In the genomic region with DNA sequence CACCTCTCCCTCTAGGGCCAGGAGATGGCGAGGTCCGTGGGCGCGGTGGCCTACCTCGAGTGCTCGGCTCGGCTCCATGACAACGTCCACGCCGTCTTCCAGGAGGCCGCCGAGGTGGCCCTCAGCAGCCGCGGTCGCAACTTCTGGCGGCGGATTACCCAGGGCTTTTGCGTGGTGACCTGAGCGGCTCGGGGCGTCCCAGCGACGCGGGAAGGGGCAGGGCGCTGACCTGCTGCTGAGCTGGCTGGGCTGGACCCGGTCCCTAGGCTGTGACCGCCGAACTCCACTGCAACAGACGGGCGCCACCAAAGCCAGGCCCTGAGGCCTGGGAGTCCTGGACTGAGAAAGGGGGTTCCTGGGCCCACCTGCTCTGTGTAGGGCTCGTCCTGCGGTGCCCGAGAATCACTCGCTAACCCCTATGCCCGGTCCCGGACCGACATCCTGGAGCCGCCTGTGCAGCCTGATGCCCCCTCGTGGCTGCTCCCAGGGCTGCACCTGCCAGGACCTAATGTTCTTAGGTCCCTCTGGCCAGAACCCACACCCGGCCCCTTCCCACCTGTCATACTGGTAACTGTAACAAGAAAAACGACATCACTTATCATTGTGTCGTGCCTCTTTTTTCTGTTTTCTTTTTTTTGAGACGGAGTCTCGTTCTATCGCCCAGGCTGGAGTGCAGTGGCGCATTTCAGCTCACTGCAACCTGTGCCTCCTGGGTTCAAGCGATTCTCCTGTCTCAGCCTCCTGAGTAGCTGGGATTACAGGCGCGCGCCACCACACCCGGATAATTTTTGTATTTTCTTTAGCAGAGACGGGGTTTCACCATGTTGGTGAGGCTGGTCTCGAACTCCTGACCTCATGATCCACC, we compare ENCODE assay signal across 8 cellular contexts. TPM values are rescaled to one million over a fixed set of nuclear protein-coding genes. Genes with fewer than 3 reads are reported as not detected.
DNase-seq lines count a peak whose midpoint lies in the region; ATAC-seq, FAIRE-seq and TF ChIP-seq lines count a peak whose summit lies in the region.

No MANE protein-coding gene starts in this region.

- H3K4me3 Mint-ChIP-seq in osteocyte (ENCODE audit: unreplicated experiment) = no peak overlapping the region

- no peaks in the 10 kb centered on the region for H3K36me3 Mint-ChIP-seq in osteocyte (ENCODE audit: unreplicated experiment)

- H3K9me3 Mint-ChIP-seq in osteocyte (ENCODE audit: unreplicated experiment) = no peaks in the 10 kb centered on the region

- TF ChIP-seq CTCF in osteocyte (IDR thresholded peaks at IDR 0.05) = peak; percentile 76
- peak; percentile 86 for TF ChIP-seq CTCF in thoracic aorta (IDR thresholded peaks at IDR 0.05)

- no peaks in the 10 kb centered on the region for H3K4me1 ChIP-seq in thoracic aorta (ENCODE audit: control insufficient read depth in 1 of 2, low read depth in 2 of 2)

- H3K4me3 ChIP-seq in thoracic aorta = peak overlapping the region; percentile 9

- no peak overlapping the region for H3K27ac ChIP-seq in thoracic aorta

- no peaks in the 10 kb centered on the region for H3K27me3 ChIP-seq in thoracic aorta (replicated peaks; ENCODE audit: insufficient read depth)

- no peak overlapping the region for H3K27ac Mint-ChIP-seq in osteocyte (ENCODE audit: unreplicated experiment)

- no peak for FAIRE-seq in RCC 7860 (lab: Jason Lieb, UNC)

- peak; percentile 24 for DNase-seq in NCI-H345 (lab: John Stamatoyannopoulos, UW)
- no peak for DNase-seq in NCI-H345 treated with DMSO at 0.1 percent for 48 hours (lab: John Stamatoyannopoulos, UW; ENCODE audit: unreplicated experiment)
- peak; percentile 16 for DNase-seq in RCC 7860 (ENCODE audit: low spot score)
- DNase-seq in activated effector memory CD4-positive, alpha-beta T cell treated with Interleukin-2 at 50 U/mL for 16 hours = peak; percentile 53
- DNase-seq in foreskin melanocyte = peak; percentile 22
- DNase-seq in osteocyte (ENCODE audit: extremely low spot score, unreplicated experiment) = no peak
- DNase-seq in thoracic aorta (ENCODE audit: low spot score) = no peak

- ATAC-seq in thoracic aorta (ENCODE audit: insufficient number of reproducible peaks, low FRiP score, low read depth) = peak; percentile 31
- no peak for ATAC-seq in GM18520 (IDR thresholded peaks at IDR 0.05; ENCODE audit: unreplicated experiment)

- no peaks in the 10 kb centered on the region for H3K36me3 ChIP-seq in thoracic aorta

- H3K27me3 Mint-ChIP-seq in osteocyte (ENCODE audit: unreplicated experiment) = no peaks in the 10 kb centered on the region

- H3K9me3 ChIP-seq in thoracic aorta = no peaks in the 10 kb centered on the region

- H3K4me1 Mint-ChIP-seq in osteocyte (ENCODE audit: unreplicated experiment) = no peaks in the 10 kb centered on the region

RNA-seq across cellular contexts. Expression of a gene that starts 15.0 kb away (rescaled TPM):
- total RNA-seq in osteocyte = 9.3 and 9.4 TPM in 2 replicates
- total RNA-seq in thoracic aorta = 10 to 100 TPM; 31.9 to 51.3 TPM

RNA-seq across cellular contexts. Expression of a gene that starts 47.4 kb away (rescaled TPM):
- total RNA-seq in osteocyte (62.9 and 64.8 TPM in 2 replicates), thoracic aorta (100 to 1,000 TPM in 1 of 2 donors, 10 to 100 TPM in 1; 40.1 to 130 TPM)

RNA-seq across cellular contexts. Expression of a gene that starts 48.7 kb away (rescaled TPM):
- total RNA-seq in osteocyte (1.4 and 1.7 TPM in 2 replicates), thoracic aorta (10 to 100 TPM in 1 of 2 donors, 1 to 10 TPM in 1; 3.2 to 16.9 TPM)

Comparison
In these comparisons a context has a peak if more than half of its experiments do, and no peak if none do; other contexts are left out.
1. DNase-seq: peak in NCI-H345 (single experiment), RCC 7860 (single experiment), activated effector memory CD4-positive, alpha-beta T cell treated with Interleukin-2 at 50 U/mL for 16 hours (single experiment) and foreskin melanocyte (single experiment); none in NCI-H345 treated with DMSO at 0.1 percent for 48 hours (single experiment), osteocyte (single experiment) and thoracic aorta (single experiment).